In the genomic region with DNA sequence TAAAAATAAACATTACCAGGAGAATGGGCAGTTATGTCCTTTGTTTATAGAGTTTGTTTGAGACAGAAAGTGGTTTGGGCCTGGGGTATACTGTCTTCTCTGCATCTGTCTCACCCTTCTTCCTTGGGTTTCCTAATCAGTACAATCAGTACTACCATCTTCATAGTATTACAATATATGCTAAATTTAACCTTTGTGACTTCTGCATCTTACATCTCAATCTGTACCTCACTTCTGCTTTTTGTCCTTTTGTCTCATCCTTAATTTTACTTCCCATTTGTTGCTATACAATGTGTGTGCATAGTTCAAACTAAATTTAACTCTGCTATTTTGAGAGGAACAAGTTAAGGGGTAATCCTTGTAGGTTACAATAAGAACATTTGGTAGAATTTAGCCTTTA, we compare ENCODE assay signal across 11 cellular contexts. TPM values are rescaled to one million over a fixed set of nuclear protein-coding genes. Genes with fewer than 3 reads are reported as not detected.
DNase-seq lines count a peak whose midpoint lies in the region; ATAC-seq and TF ChIP-seq lines count a peak whose summit lies in the region.
"Had no signal": no experiment of that assay in that cellular context is flagged by ENCODE, and none has a peak within 500 bp of the region (broad histone marks: within the 10 kb centered on the region; RNA-seq: fewer than 3 reads in every experiment).

No MANE protein-coding gene starts in this region.

- H3K4me2 ChIP-seq in Karpas-422 (ENCODE audit: low read depth, low read length, poor library complexity, severe bottlenecking) = peak overlapping the region; percentile 72

- no peaks in the 10 kb centered on the region for H3K9me3 ChIP-seq in Karpas-422 (ENCODE audit: low read length)
- no peaks in the 10 kb centered on the region for H3K9me3 ChIP-seq in lower lobe of right lung
- H3K9me3 ChIP-seq: pancreas had no signal

- peak; percentile 81 for DNase-seq in Karpas-422
- DNase-seq in lower lobe of right lung = no peak
- DNase-seq in activated CD4-positive, alpha-beta memory T cell treated with anti-CD3 and anti-CD28 coated beads, Interleukin-2, amount 10 ng/mL, durations not matched to agents 7 days and 5 days = no peak
- DNase-seq in NCI-H187 (lab: John Stamatoyannopoulos, UW) = no peak
- no peak for DNase-seq in SW480 (ENCODE audit: low spot score)
- DNase-seq: activated CD4-positive, alpha-beta memory T cell treated with anti-CD3 and anti-CD28 coated beads for 36 hours; cortex of kidney; pancreas had no signal

- no peak for TF ChIP-seq CTCF in lower lobe of right lung (IDR thresholded peaks at IDR 0.05)

- peaks cover 84% of the 10 kb centered on the region for H3K36me3 Mint-ChIP-seq in activated CD4-positive, alpha-beta memory T cell treated with anti-CD3 and anti-CD28 coated beads, Interleukin-2, amount 10 ng/mL, durations not matched to agents 7 days and 5 days (ENCODE audit: low read depth)

- H3K4me1 Mint-ChIP-seq in activated CD4-positive, alpha-beta memory T cell treated with anti-CD3 and anti-CD28 coated beads, Interleukin-2, amount 10 ng/mL, durations not matched to agents 7 days and 5 days = peaks cover 24% of the 10 kb centered on the region

- peak overlapping the region; percentile 37 for H3K4me3 ChIP-seq in Karpas-422 (ENCODE audit: low read length)
- H3K4me3 ChIP-seq in lower lobe of right lung = no peak overlapping the region
- H3K4me3 ChIP-seq: pancreas had no signal

- H3K4me1 ChIP-seq in Karpas-422 (ENCODE audit: low read length) (peaks cover 45% of the 10 kb centered on the region), lower lobe of right lung (peaks cover 51% of the 10 kb centered on the region)

- CTCF ChIA-PET in activated CD4-positive, alpha-beta memory T cell treated with anti-CD3 and anti-CD28 coated beads, Interleukin-2, amount 10 ng/mL, durations not matched to agents 7 days and 5 days (lab: Charles Lee) = interaction anchor here (0.6 to 1.1 kb wide), 2 partner anchors 9 to 1149 kb away, joined by 3 read pairs; no protein-coding TSS in a partner anchor

- H3K9ac ChIP-seq in Karpas-422 (ENCODE audit: low read length) = peak overlapping the region; percentile 17; the same call in 1 of the 2 replicates

- H3K27me3 Mint-ChIP-seq in activated CD4-positive, alpha-beta memory T cell treated with anti-CD3 and anti-CD28 coated beads, Interleukin-2, amount 10 ng/mL, durations not matched to agents 7 days and 5 days = no peaks in the 10 kb centered on the region
- H3K27me3 Mint-ChIP-seq: activated CD4-positive, alpha-beta memory T cell treated with anti-CD3 and anti-CD28 coated beads for 36 hours had no signal

- no peak overlapping the region for H3K27ac Mint-ChIP-seq in activated CD4-positive, alpha-beta memory T cell treated with anti-CD3 and anti-CD28 coated beads, Interleukin-2, amount 10 ng/mL, durations not matched to agents 7 days and 5 days
- H3K27ac Mint-ChIP-seq: activated CD4-positive, alpha-beta memory T cell treated with anti-CD3 and anti-CD28 coated beads for 36 hours had no signal

- no peak overlapping the region for H3K4me3 Mint-ChIP-seq in activated CD4-positive, alpha-beta memory T cell treated with anti-CD3 and anti-CD28 coated beads, Interleukin-2, amount 10 ng/mL, durations not matched to agents 7 days and 5 days
- H3K4me3 Mint-ChIP-seq: activated CD4-positive, alpha-beta memory T cell treated with anti-CD3 and anti-CD28 coated beads for 36 hours had no signal

- H3K36me3 ChIP-seq in Karpas-422 (ENCODE audit: insufficient read depth, low read length) = peaks cover 81% of the 10 kb centered on the region
- H3K36me3 ChIP-seq in lower lobe of right lung = peaks cover 86% of the 10 kb centered on the region

- H3K27me3 ChIP-seq in Karpas-422 (ENCODE audit: low read length) (no peaks in the 10 kb centered on the region), lower lobe of right lung (ENCODE audit: low read depth) (no peaks in the 10 kb centered on the region)
- H3K27me3 ChIP-seq: pancreas had no signal

- intact Hi-C loops in lower lobe of right lung (cut with DNase I) = no loop called here

- H3K79me2 ChIP-seq in Karpas-422 (ENCODE audit: low read length) = peaks cover 65% of the 10 kb centered on the region

- POLR2A ChIA-PET in activated CD4-positive, alpha-beta memory T cell treated with anti-CD3 and anti-CD28 coated beads, Interleukin-2, amount 10 ng/mL, durations not matched to agents 7 days and 5 days (lab: Charles Lee) = no interaction called here

- H3K9me2 ChIP-seq in Karpas-422 (replicated peaks; ENCODE audit: insufficient read depth, low read length) = no peaks in the 10 kb centered on the region

- H3K9me3 Mint-ChIP-seq in activated CD4-positive, alpha-beta memory T cell treated with anti-CD3 and anti-CD28 coated beads, Interleukin-2, amount 10 ng/mL, durations not matched to agents 7 days and 5 days = no peaks in the 10 kb centered on the region
- H3K9me3 Mint-ChIP-seq: activated CD4-positive, alpha-beta memory T cell treated with anti-CD3 and anti-CD28 coated beads for 36 hours had no signal

- H2AFZ ChIP-seq in Karpas-422 (ENCODE audit: low read length) = no peak overlapping the region

- peak; percentile 91 for ATAC-seq in GM18858 (IDR thresholded peaks at IDR 0.05; ENCODE audit: unreplicated experiment)
- peak; percentile 90 for ATAC-seq in GM21786 (IDR thresholded peaks at IDR 0.05; ENCODE audit: unreplicated experiment)
- peak; percentile 57 to 72 for ATAC-seq in lower lobe of right lung
- ATAC-seq in GM19455 (IDR thresholded peaks at IDR 0.05; ENCODE audit: unreplicated experiment) = no peak

- H3K27ac ChIP-seq in Karpas-422 (ENCODE audit: low read length) = peak overlapping the region; percentile 85
- peak overlapping the region; percentile 14 for H3K27ac ChIP-seq in lower lobe of right lung
- H3K27ac ChIP-seq: pancreas had no signal

- no peaks in the 10 kb centered on the region for H4K20me1 ChIP-seq in Karpas-422 (ENCODE audit: insufficient read depth, low read depth, low read length)

RNA-seq across cellular contexts. Expression of a gene that starts 19.6 kb away (rescaled TPM):
- total RNA-seq in Karpas-422 (2014; rRNA removed; shearing (Covaris generic); ENCODE audit: low replicate concordance) = 56.7 and 130 TPM in 2 replicates
- total RNA-seq in lower lobe of right lung = 72.9 TPM
- total RNA-seq in activated CD4-positive, alpha-beta memory T cell treated with anti-CD3 and anti-CD28 coated beads, Interleukin-2, amount 10 ng/mL, durations not matched to agents 7 days and 5 days = 10 to 100 TPM; 45.4 to 47.9 TPM
